Comparison of ENCODE assay signal across 19 cellular contexts in the genomic region with DNA sequence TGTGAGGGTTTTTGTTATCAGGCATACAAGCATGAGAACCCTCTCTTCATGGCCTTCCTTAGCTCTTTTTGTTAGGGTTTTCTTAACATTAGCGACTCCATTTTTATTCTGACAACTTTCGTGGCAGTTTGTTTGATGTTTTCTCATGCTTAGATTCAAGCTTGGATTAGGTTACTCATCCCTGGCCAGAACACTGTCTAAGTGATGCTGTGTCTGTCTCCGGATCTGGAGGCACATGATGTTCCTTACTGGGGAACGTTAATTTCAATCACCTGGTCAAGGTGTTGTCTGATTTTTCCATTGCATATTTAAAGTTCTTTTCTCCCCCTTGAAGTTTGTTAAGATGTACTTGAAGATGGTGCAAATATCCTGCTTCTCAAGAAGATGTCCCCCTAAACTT.
"Had no signal": no experiment of that assay in that cellular context is flagged by ENCODE, and none has a peak within 500 bp of the region (broad histone marks: within the 10 kb centered on the region; RNA-seq: fewer than 3 reads in every experiment).

No MANE protein-coding gene starts in this region.

- H3K9me3 ChIP-seq: SJSA1 had no signal

- FAIRE-seq: HTR-8/SVneo, RCC 7860 had no signal

- DNase-seq: KBM-7, NCI-H1092, NCI-H1105 treated with DMSO at 0.1 percent for 48 hours, NCI-H1417 treated with DMSO at 0.1 percent for 48 hours, NCI-H146, NCI-H1694 treated with DMSO at 0.1 percent for 48 hours, NCI-H1930, NCI-H2081, NCI-H2227 treated with DMSO at 0.1 percent for 48 hours, NCI-H526 treated with DMSO at 0.1 percent for 48 hours, NCI-H82, Right ventricle myocardium superior, RPMI8226, SIG-M5 had no signal

- H3K4me3 ChIP-seq: SJSA1, SK-N-MC had no signal

- H3K27ac ChIP-seq: HL-60, SJSA1, SK-N-MC had no signal

- H3K36me3 ChIP-seq: SJSA1 had no signal

- H3K27me3 ChIP-seq: SJSA1 had no signal
